ENCODE assay signal across 11 cellular contexts in the genomic region with DNA sequence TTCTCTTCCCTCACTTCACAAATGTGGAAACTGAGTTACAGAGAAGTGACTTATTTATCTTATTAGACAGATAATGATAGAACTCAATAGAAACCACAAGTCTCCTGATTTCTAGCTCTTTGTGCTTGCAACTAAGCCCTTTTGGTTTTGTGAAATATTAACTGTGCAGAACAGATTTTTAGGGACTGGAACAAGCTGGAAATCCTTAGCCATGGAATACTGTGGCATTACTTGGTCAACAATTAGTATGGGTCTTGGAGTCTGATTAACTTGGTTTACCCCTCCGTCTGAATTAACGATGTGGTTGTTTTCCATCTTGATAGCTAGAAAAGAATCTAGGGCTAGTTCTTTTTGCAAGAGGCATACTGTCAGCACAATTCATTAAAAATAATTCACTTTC. TPM values are rescaled to one million over a fixed set of nuclear protein-coding genes. Genes with fewer than 3 reads are reported as not detected.
A peak's percentile ranks its signal among the peaks of the same experiment; 100 is the strongest.
DNase-seq lines count a peak whose midpoint lies in the region; ATAC-seq and TF ChIP-seq lines count a peak whose summit lies in the region.
"Had no signal": no experiment of that assay in that cellular context is flagged by ENCODE, and none has a peak within 500 bp of the region (broad histone marks: within the 10 kb centered on the region; RNA-seq: fewer than 3 reads in every experiment).

No MANE protein-coding gene starts in this region.

- peak overlapping the region; percentile 88 for H3K4me3 ChIP-seq in left ventricle myocardium inferior
- H3K4me3 ChIP-seq in upper lobe of right lung = peak overlapping the region; percentile 89
- H3K4me3 ChIP-seq: lung had no signal

- H3K27ac ChIP-seq in left ventricle myocardium inferior (replicated peaks) (peak overlapping the region; percentile 100), upper lobe of right lung (peak overlapping the region; percentile 100)

- H3K4me1 ChIP-seq in left ventricle myocardium inferior = peaks cover 74% of the 10 kb centered on the region
- H3K4me1 ChIP-seq in upper lobe of right lung = peaks cover 40% of the 10 kb centered on the region

- DNase-seq in left ventricle myocardium inferior = no peak
- DNase-seq in left ventricle myocardium superior = no peak
- DNase-seq in chondrocyte (ENCODE audit: low spot score) = no peak
- no peak for DNase-seq in naive B cell
- no peak for DNase-seq in upper lobe of right lung
- DNase-seq in GF-D8 (lab: John Stamatoyannopoulos, UW) = no peak
- DNase-seq: DMS53, SHP77 had no signal

- H3K4me1 Mint-ChIP-seq in chondrocyte (ENCODE audit: low read depth) = peaks cover 48% of the 10 kb centered on the region
- H3K4me1 Mint-ChIP-seq in naive B cell = peaks cover 42 to 47% (median 43%) of the 10 kb centered on the region in 3 donors

- no peak for TF ChIP-seq CTCF in left ventricle myocardium inferior (IDR thresholded peaks at IDR 0.05; ENCODE audit: borderline replicate concordance)
- TF ChIP-seq CTCF in chondrocyte (IDR thresholded peaks at IDR 0.05) = no peak
- TF ChIP-seq CTCF in upper lobe of right lung (IDR thresholded peaks at IDR 0.05) = no peak

- peak overlapping the region; percentile 97 for H3K4me3 Mint-ChIP-seq in chondrocyte (ENCODE audit: unreplicated experiment)
- H3K4me3 Mint-ChIP-seq in naive B cell = peak overlapping the region in 5 of 8 donors; percentile 92 to 100 (median 99)

- H3K27me3 ChIP-seq in left ventricle myocardium inferior (ENCODE audit: low read depth) (no peaks in the 10 kb centered on the region), upper lobe of right lung (no peaks in the 10 kb centered on the region)

- H3K27me3 Mint-ChIP-seq in chondrocyte (ENCODE audit: low read depth) = no peaks in the 10 kb centered on the region
- H3K27me3 Mint-ChIP-seq in naive B cell = no peaks in the 10 kb centered on the region

- H3K9me3 Mint-ChIP-seq in chondrocyte (ENCODE audit: low read depth) (no peaks in the 10 kb centered on the region), naive B cell (no peaks in the 10 kb centered on the region)

- H3K27ac Mint-ChIP-seq in chondrocyte (ENCODE audit: unreplicated experiment) (peak overlapping the region; percentile 100), naive B cell (peak overlapping the region in 4 of 6 donors; percentile 27 to 100 (median 99))

- no peaks in the 10 kb centered on the region for H3K9me3 ChIP-seq in left ventricle myocardium inferior (replicated peaks)
- H3K9me3 ChIP-seq in upper lobe of right lung = no peaks in the 10 kb centered on the region

- ATAC-seq in left ventricle myocardium superior = no peak
- ATAC-seq in naive B cell (ENCODE audit: low read depth in 2 of 2) = no peak
- no peak for ATAC-seq in upper lobe of right lung
- no peak for ATAC-seq in HG03432 (IDR thresholded peaks at IDR 0.05; ENCODE audit: unreplicated experiment)
- no peak for ATAC-seq in HG02885 (IDR thresholded peaks at IDR 0.05; ENCODE audit: poor library complexity, unreplicated experiment)

- H3K36me3 ChIP-seq in left ventricle myocardium inferior = no peaks in the 10 kb centered on the region
- H3K36me3 ChIP-seq in upper lobe of right lung = no peaks in the 10 kb centered on the region

- intact Hi-C loops in left ventricle myocardium inferior (cut with micrococcal nuclease) = loop anchor here (5.0 kb wide), 1 partner anchor 187 kb away; no protein-coding TSS in a partner anchor
- intact Hi-C loops in left ventricle myocardium superior (cut with micrococcal nuclease) = loop anchor here (10.0 kb wide), 1 partner anchor 180 kb away; no protein-coding TSS in a partner anchor
- intact Hi-C loops in upper lobe of right lung (cut with DNase I) = loop anchor here (10.0 kb wide), 1 partner anchor 170 kb away; no protein-coding TSS in a partner anchor

- H3K36me3 Mint-ChIP-seq in chondrocyte (ENCODE audit: low read depth) (peaks cover 8% of the 10 kb centered on the region), naive B cell (no peaks in the 10 kb centered on the region)

RNA-seq across cellular contexts. Expression of gene KLF9, which starts 0.6 kb away (rescaled TPM):
- total RNA-seq in left ventricle myocardium inferior (52.8 TPM), left ventricle myocardium superior (54.9 TPM), chondrocyte (29.8 to 32.7 TPM (median 31.0 TPM) in 3 replicates), upper lobe of right lung (91.0 TPM)
- 1 to 10 TPM in 5 of 6 donors, not detected in 1; 3.4 to 5.9 (median 4.8) TPM for polyA plus RNA-seq in naive B cell (ENCODE audit: low read depth in 6 of 6)
